ENCODE assay signal across 10 cellular contexts in the genomic region with DNA sequence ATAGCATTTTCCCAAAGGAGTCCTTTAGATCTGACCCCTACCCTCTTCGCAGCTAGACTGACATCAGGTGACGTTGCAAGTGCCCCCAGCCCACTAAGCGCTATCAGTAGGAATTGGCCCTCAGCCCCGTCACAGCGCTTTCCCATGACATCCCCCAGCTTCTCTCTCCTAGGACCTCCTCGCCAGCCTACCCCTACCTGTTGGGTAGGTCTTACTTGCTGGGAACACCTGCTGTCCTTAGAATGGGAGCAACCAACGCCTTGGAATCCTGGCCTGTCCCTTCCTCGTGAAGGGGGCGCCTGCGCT. TPM values are rescaled to one million over a fixed set of nuclear protein-coding genes. Genes with fewer than 3 reads are reported as not detected.
A peak's percentile ranks its signal among the peaks of the same experiment; 100 is the strongest.
DNase-seq lines count a peak whose midpoint lies in the region; ATAC-seq and TF ChIP-seq lines count a peak whose summit lies in the region.
"Had no signal": no experiment of that assay in that cellular context is flagged by ENCODE, and none has a peak within 500 bp of the region (broad histone marks: within the 10 kb centered on the region; RNA-seq: fewer than 3 reads in every experiment).

No MANE protein-coding gene starts in this region.

- H3K27me3 Mint-ChIP-seq in T-helper 1 cell treated with Interleukin-12 subunit alpha and Interleukin-12 subunit beta and Interleukin-4 antibody, amounts not matched to agents 30 μg/mL and 1 μg/mL, for 36 hours (ENCODE audit: low read depth), result peaks cover 80% of the 10 kb centered on the region
- H3K27me3 Mint-ChIP-seq in activated T-helper 2 cell treated with anti-CD3 and anti-CD28 coated beads, Interferon-gamma antibody, Interleukin-2, Interleukin-4, amounts not matched to agents 10 μg/mL and 5 μg/mL and 100 μg/mL, durations not matched to agents 14 hours and 24 hours and 36 hours (ENCODE audit: low read depth), result peaks cover 38% of the 10 kb centered on the region
- H3K27me3 Mint-ChIP-seq in stimulated activated naive CD8-positive, alpha-beta T cell treated with anti-CD3 and anti-CD28 coated beads, Interleukin-15, amount 100 ng/mL, for 72 hours, result peaks cover 88% of the 10 kb centered on the region

- no peaks in the 10 kb centered on the region for H3K9me3 ChIP-seq in lower lobe of right lung

- H3K4me3 Mint-ChIP-seq in T-helper 1 cell treated with Interleukin-12 subunit alpha and Interleukin-12 subunit beta and Interleukin-4 antibody, amounts not matched to agents 30 μg/mL and 1 μg/mL, for 36 hours, result peak overlapping the region; percentile 68
- peak overlapping the region; percentile 88 for H3K4me3 Mint-ChIP-seq in activated T-helper 2 cell treated with anti-CD3 and anti-CD28 coated beads, Interferon-gamma antibody, Interleukin-2, Interleukin-4, amounts not matched to agents 10 μg/mL and 5 μg/mL and 100 μg/mL, durations not matched to agents 14 hours and 24 hours and 36 hours (ENCODE audit: low read depth)
- peak overlapping the region; percentile 75 to 76 for H3K4me3 Mint-ChIP-seq in stimulated activated naive CD8-positive, alpha-beta T cell treated with anti-CD3 and anti-CD28 coated beads, Interleukin-15, amount 100 ng/mL, for 72 hours

- peaks cover 16% of the 10 kb centered on the region for H3K4me1 Mint-ChIP-seq in T-helper 1 cell treated with Interleukin-12 subunit alpha and Interleukin-12 subunit beta and Interleukin-4 antibody, amounts not matched to agents 30 μg/mL and 1 μg/mL, for 36 hours (ENCODE audit: low read depth)
- H3K4me1 Mint-ChIP-seq in activated T-helper 2 cell treated with anti-CD3 and anti-CD28 coated beads, Interferon-gamma antibody, Interleukin-2, Interleukin-4, amounts not matched to agents 10 μg/mL and 5 μg/mL and 100 μg/mL, durations not matched to agents 14 hours and 24 hours and 36 hours (ENCODE audit: low read depth), result peaks cover 49% of the 10 kb centered on the region
- H3K4me1 Mint-ChIP-seq in stimulated activated naive CD8-positive, alpha-beta T cell treated with anti-CD3 and anti-CD28 coated beads, Interleukin-15, amount 100 ng/mL, for 72 hours, result peaks cover 14% of the 10 kb centered on the region

- peaks cover 4% of the 10 kb centered on the region for H3K27me3 ChIP-seq in lower lobe of right lung (ENCODE audit: low read depth)

- no peak for ATAC-seq in lower lobe of right lung
- no peak for ATAC-seq in stimulated activated naive CD8-positive, alpha-beta T cell treated with anti-CD3 and anti-CD28 coated beads, Interleukin-15, amount 100 ng/mL, for 72 hours

- TF ChIP-seq CTCF in lower lobe of right lung (IDR thresholded peaks at IDR 0.05), result no peak

- H3K36me3 ChIP-seq in lower lobe of right lung, result no peaks in the 10 kb centered on the region

- no peak overlapping the region for H3K27ac Mint-ChIP-seq in T-helper 1 cell treated with Interleukin-12 subunit alpha and Interleukin-12 subunit beta and Interleukin-4 antibody, amounts not matched to agents 30 μg/mL and 1 μg/mL, for 36 hours
- peak overlapping the region; percentile 47 for H3K27ac Mint-ChIP-seq in activated T-helper 2 cell treated with anti-CD3 and anti-CD28 coated beads, Interferon-gamma antibody, Interleukin-2, Interleukin-4, amounts not matched to agents 10 μg/mL and 5 μg/mL and 100 μg/mL, durations not matched to agents 14 hours and 24 hours and 36 hours
- H3K27ac Mint-ChIP-seq in stimulated activated naive CD8-positive, alpha-beta T cell treated with anti-CD3 and anti-CD28 coated beads, Interleukin-15, amount 100 ng/mL, for 72 hours, result no peak overlapping the region

- H3K27ac ChIP-seq in lower lobe of right lung, result peak overlapping the region; percentile 88
- H3K27ac ChIP-seq: 22Rv1 had no signal

- H3K9me3 Mint-ChIP-seq in T-helper 1 cell treated with Interleukin-12 subunit alpha and Interleukin-12 subunit beta and Interleukin-4 antibody, amounts not matched to agents 30 μg/mL and 1 μg/mL, for 36 hours, result no peaks in the 10 kb centered on the region
- H3K9me3 Mint-ChIP-seq in activated T-helper 2 cell treated with anti-CD3 and anti-CD28 coated beads, Interferon-gamma antibody, Interleukin-2, Interleukin-4, amounts not matched to agents 10 μg/mL and 5 μg/mL and 100 μg/mL, durations not matched to agents 14 hours and 24 hours and 36 hours, result no peaks in the 10 kb centered on the region
- H3K9me3 Mint-ChIP-seq in stimulated activated naive CD8-positive, alpha-beta T cell treated with anti-CD3 and anti-CD28 coated beads, Interleukin-15, amount 100 ng/mL, for 72 hours, result no peaks in the 10 kb centered on the region

- H3K4me1 ChIP-seq in lower lobe of right lung, result peaks cover 40% of the 10 kb centered on the region

- no peaks in the 10 kb centered on the region for H3K36me3 Mint-ChIP-seq in T-helper 1 cell treated with Interleukin-12 subunit alpha and Interleukin-12 subunit beta and Interleukin-4 antibody, amounts not matched to agents 30 μg/mL and 1 μg/mL, for 36 hours (ENCODE audit: low read depth)
- H3K36me3 Mint-ChIP-seq in activated T-helper 2 cell treated with anti-CD3 and anti-CD28 coated beads, Interferon-gamma antibody, Interleukin-2, Interleukin-4, amounts not matched to agents 10 μg/mL and 5 μg/mL and 100 μg/mL, durations not matched to agents 14 hours and 24 hours and 36 hours (ENCODE audit: low read depth), result peaks cover 38% of the 10 kb centered on the region

- peak overlapping the region; percentile 73 for H3K4me3 ChIP-seq in lower lobe of right lung

- intact Hi-C loops in activated T-helper 2 cell treated with anti-CD3 and anti-CD28 coated beads, Interferon-gamma antibody, Interleukin-2, Interleukin-4, amounts not matched to agents 10 μg/mL and 5 μg/mL and 100 μg/mL, durations not matched to agents 14 hours and 24 hours and 36 hours (cut with micrococcal nuclease), result loop anchor here (10.0 kb wide), 1 partner anchor 320 kb away; no protein-coding TSS in a partner anchor
- intact Hi-C loops in lower lobe of right lung (cut with DNase I), result no loop called here

- no peak for DNase-seq in T-helper 1 cell
- DNase-seq in activated T-helper 2 cell treated with anti-CD3 and anti-CD28 coated beads, Interferon-gamma antibody, Interleukin-2, Interleukin-4, amounts not matched to agents 10 μg/mL and 5 μg/mL and 100 μg/mL, durations not matched to agents 14 hours and 24 hours and 36 hours (ENCODE audit: low spot score), result no peak
- no peak for DNase-seq in lower lobe of right lung
- DNase-seq in stimulated activated naive CD8-positive, alpha-beta T cell treated with anti-CD3 and anti-CD28 coated beads, Interleukin-15, amount 100 ng/mL, for 72 hours, result no peak
- no peak for DNase-seq in HuH-7 (ENCODE audit: low spot score)
- no peak for DNase-seq in islet precursor cell
- DNase-seq in central memory CD4-positive, alpha-beta T cell, result no peak
- DNase-seq: activated CD4-positive, alpha-beta T cell treated with anti-CD3 and anti-CD28 coated beads, Interleukin-2, amount 50 U/mL, for 4 hours had no signal

RNA-seq across cellular contexts. Expression of gene PIP5K1B, which starts 0.6 kb away (rescaled TPM):
- total RNA-seq in activated T-helper 2 cell treated with anti-CD3 and anti-CD28 coated beads, Interferon-gamma antibody, Interleukin-2, Interleukin-4, amounts not matched to agents 10 μg/mL and 5 μg/mL and 100 μg/mL, durations not matched to agents 14 hours and 24 hours and 36 hours, result 76.2 and 77.2 TPM in 2 replicates
- 35.9 TPM for total RNA-seq in lower lobe of right lung
